In genomic region chr9:91787931-91788330, GRCh38 we compare ENCODE assay signal across 35 cellular contexts.
"Had no signal": no experiment of that assay in that cellular context is flagged by ENCODE, and none has a peak within 500 bp of the region (broad histone marks: within the 10 kb centered on the region; RNA-seq: fewer than 3 reads in every experiment).

No MANE protein-coding gene starts in this region.

- DNase-seq: Karpas-422, Kasumi-1, MG63, MM.1S, MV-4-11, NCI-H1048, NCI-H1092, NCI-H1092 treated with DMSO at 0.1 percent for 48 hours, NCI-H1105, NCI-H1105 treated with DMSO at 0.1 percent for 48 hours, NCI-H1417, NCI-H1417 treated with DMSO at 0.1 percent for 48 hours, NCI-H1436, NCI-H1436 treated with DMSO at 0.1 percent for 48 hours, NCI-H146, NCI-H1694, NCI-H1694 treated with DMSO at 0.1 percent for 48 hours, NCI-H187, NCI-H187 treated with DMSO at 0.1 percent for 48 hours, NCI-H1930, NCI-H2029, NCI-H2029 treated with DMSO at 0.1 percent for 48 hours, NCI-H2081, NCI-H2081 treated with DMSO at 0.1 percent for 48 hours, NCI-H2107, NCI-H2171, NCI-H2171 treated with DMSO at 0.1 percent for 48 hours, NCI-H2227 treated with DMSO at 0.1 percent for 48 hours, NCI-H226, NCI-H345, NCI-H446, NCI-H446 treated with DMSO at 0.1 percent for 48 hours, NCI-H510A, NCI-H510A treated with DMSO at 0.1 percent for 48 hours, NCI-H524 had no signal

- H3K27me3 ChIP-seq: MG63 had no signal

- H3K4me3 ChIP-seq: MG63 had no signal

- H3K36me3 ChIP-seq: MG63 had no signal

- H3K9me3 ChIP-seq: MG63 had no signal
